Comparison of ENCODE assay signal across 22 cellular contexts in the genomic region with DNA sequence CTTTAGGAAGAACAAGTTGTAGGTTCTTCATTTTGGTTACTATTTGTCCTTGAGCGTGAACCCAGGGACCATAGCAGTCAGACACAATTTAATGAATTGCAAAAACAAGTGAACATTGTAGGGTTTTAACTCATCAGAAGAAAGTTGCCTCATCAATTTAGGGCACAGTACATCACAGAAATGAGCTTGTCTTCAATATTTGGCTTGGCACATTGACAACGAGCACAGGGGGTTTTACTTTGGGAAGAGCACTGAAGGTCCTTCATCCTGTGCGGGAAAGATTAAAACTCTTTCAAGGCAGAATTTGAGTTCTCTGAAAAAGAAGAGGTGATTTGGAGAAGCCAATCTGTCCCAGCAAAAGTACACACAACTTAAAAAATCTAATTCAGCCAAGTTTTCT.
"Had no signal": no experiment of that assay in that cellular context is flagged by ENCODE, and none has a peak within 500 bp of the region (broad histone marks: within the 10 kb centered on the region; RNA-seq: fewer than 3 reads in every experiment).

No MANE protein-coding gene starts in this region.

- ATAC-seq: activated CD8-positive, alpha-beta memory T cell treated with anti-CD3 and anti-CD28 coated beads, Interleukin-2, amount 10 ng/mL, durations not matched to agents 7 days and 5 days; natural killer cell; stimulated activated effector memory CD8-positive, alpha-beta T cell treated with anti-CD3 and anti-CD28 coated beads, Interleukin-12 subunit alpha, Interleukin-12 subunit beta, amount 100 ng/mL, for 72 hours; stimulated activated naive CD8-positive, alpha-beta T cell treated with anti-CD3 and anti-CD28 coated beads, Interleukin-15, amount 100 ng/mL, for 72 hours had no signal

- H3K4me1 ChIP-seq: colonic mucosa, right atrium auricular region had no signal

- H3K36me3 ChIP-seq: colonic mucosa, left ventricle myocardium inferior, right atrium auricular region, tibial nerve had no signal

- H3K27ac ChIP-seq: colonic mucosa, left ventricle myocardium inferior, right atrium auricular region, skin epidermis had no signal

- DNase-seq: activated CD4-positive, alpha-beta memory T cell treated with anti-CD3 and anti-CD28 coated beads, Interleukin-2, amount 10 ng/mL, durations not matched to agents 7 days and 5 days; activated CD4-positive, alpha-beta T cell treated with anti-CD3 and anti-CD28 coated beads for 48 hours; activated CD8-positive, alpha-beta memory T cell treated with anti-CD3 and anti-CD28 coated beads, Interleukin-2, amount 10 ng/mL, durations not matched to agents 7 days and 5 days; activated gamma-delta T cell treated with Interleukin-2 at 50 U/mL for 16 hours; activated T-cell treated with anti-CD3 and anti-CD28 coated beads for 4 hours; anterior cingulate cortex; central memory CD4-positive, alpha-beta T cell; colonic mucosa; endodermal cell; hippocampal formation; left ventricle myocardium inferior; midbrain; natural killer cell; stimulated activated CD4-positive, alpha-beta T cell treated with anti-CD3 and anti-CD28 coated beads, Interleukin-2, amount 100 ng/mL, for 24 hours; stimulated activated naive CD8-positive, alpha-beta T cell treated with anti-CD3 and anti-CD28 coated beads, Interleukin-15, amount 100 ng/mL, for 72 hours; SW 1271; T-helper 2 cell had no signal

- H3K9me3 ChIP-seq: colonic mucosa, left ventricle myocardium inferior, right atrium auricular region, tibial nerve had no signal

- H3K27me3 ChIP-seq: colonic mucosa, right atrium auricular region, tibial nerve had no signal

- H3K4me3 ChIP-seq: colonic mucosa, left ventricle myocardium inferior, right atrium auricular region, skin epidermis, tibial nerve had no signal

- FAIRE-seq: frontal cortex had no signal
